ENCODE assay signal across 1 cellular context in the genomic region with DNA sequence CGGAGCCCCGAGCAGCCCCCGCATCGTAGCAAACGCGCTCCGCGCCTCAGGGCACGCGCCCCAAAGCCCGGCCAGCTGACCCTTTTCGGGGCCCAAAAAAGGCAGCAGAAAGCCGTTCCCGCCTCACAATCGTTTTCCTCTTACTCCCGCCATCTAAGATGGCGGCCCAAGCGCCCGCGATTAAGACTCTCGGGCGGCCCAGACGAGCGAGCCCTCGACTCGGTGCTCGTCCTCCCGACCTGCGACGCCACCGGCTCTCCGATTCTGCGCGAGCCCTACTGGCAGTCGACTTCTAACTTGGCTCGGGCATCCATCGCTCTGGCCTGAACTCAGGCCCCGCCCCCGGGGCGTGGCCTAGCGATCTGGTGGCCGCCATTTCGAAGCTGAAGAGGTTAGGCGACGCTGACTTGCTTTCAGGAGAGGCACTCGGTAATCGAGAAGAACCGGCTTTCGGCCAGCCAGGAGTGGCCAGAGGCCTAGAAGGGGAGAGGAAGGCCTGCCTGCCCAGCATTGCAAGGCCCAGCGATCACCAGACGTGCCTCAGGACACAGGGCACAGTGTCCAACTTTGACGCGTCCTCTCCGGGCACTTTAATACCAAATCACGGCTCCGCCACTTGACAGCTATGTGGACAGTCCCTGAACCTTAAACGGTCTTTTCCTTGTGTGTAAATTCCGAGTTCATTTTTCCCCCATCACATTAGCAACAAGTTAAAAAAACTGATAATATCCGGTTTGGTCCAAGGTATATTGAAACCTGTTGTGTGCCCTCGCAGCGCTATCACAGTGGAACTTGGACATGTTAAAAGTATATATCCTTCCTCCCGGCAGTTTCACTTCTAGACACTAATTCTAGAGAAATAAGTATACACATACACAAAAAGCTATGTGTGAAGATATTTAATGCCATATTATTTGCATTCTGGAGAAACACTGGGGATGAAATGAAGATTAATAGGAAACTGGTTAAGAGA.
TF ChIP-seq lines count a peak whose summit lies in the region.

Gene RAF1, minus strand, starts transcription at position 182 of the 973 bp plus-strand sequence. CDS start 45,396 bp downstream, outside the sequence.

TF ChIP-seq in HepG2, 621 proteins besides CTCF, POLR2A, EP300 and RAD21 (continued from another document and continues in another):
- TF ChIP-seq EZH2 (conservative IDR thresholded peaks at IDR 0.05; ENCODE audit: low read depth, low read length) = no peak
- no peak for TF ChIP-seq ATM (IDR thresholded peaks at IDR 0.05; ENCODE audit: borderline replicate concordance)
- no peak for TF ChIP-seq SATB2 (CRISPR knock-in tag; IDR thresholded peaks at IDR 0.05)
- TF ChIP-seq RNF2 (conservative IDR thresholded peaks at IDR 0.05; ENCODE audit: low read depth) = no peak
- no peak for TF ChIP-seq LRRFIP1 (CRISPR knock-in tag; conservative IDR thresholded peaks at IDR 0.05)
- TF ChIP-seq KLF11 (CRISPR knock-in tag; IDR thresholded peaks at IDR 0.05) = peak; percentile 86; the same call in 1 of the 2 replicates
- TF ChIP-seq ZNF207 (IDR thresholded peaks at IDR 0.05; ENCODE audit: borderline replicate concordance) = no peak
- no peak for TF ChIP-seq NR1H2 (CRISPR knock-in tag; IDR thresholded peaks at IDR 0.05; ENCODE audit: borderline replicate concordance, low read depth)
- TF ChIP-seq REPIN1 (CRISPR knock-in tag; IDR thresholded peaks at IDR 0.05; ENCODE audit: borderline replicate concordance, low read depth) = peak; percentile 91; the same call in 1 of the 2 replicates
- peak; percentile 98 for TF ChIP-seq KMT2B (CRISPR knock-in tag; IDR thresholded peaks at IDR 0.05)
- TF ChIP-seq ZBTB49 (CRISPR knock-in tag; IDR thresholded peaks at IDR 0.05; ENCODE audit: borderline replicate concordance) = no peak
- peak; percentile 52; the same call in 1 of the 2 replicates for TF ChIP-seq MTA1 (CRISPR knock-in tag; IDR thresholded peaks at IDR 0.05; ENCODE audit: borderline replicate concordance)
- no peak for TF ChIP-seq ZNF484 (CRISPR knock-in tag; IDR thresholded peaks at IDR 0.05; ENCODE audit: borderline replicate concordance, low read depth)
- TF ChIP-seq, protein P1, sequence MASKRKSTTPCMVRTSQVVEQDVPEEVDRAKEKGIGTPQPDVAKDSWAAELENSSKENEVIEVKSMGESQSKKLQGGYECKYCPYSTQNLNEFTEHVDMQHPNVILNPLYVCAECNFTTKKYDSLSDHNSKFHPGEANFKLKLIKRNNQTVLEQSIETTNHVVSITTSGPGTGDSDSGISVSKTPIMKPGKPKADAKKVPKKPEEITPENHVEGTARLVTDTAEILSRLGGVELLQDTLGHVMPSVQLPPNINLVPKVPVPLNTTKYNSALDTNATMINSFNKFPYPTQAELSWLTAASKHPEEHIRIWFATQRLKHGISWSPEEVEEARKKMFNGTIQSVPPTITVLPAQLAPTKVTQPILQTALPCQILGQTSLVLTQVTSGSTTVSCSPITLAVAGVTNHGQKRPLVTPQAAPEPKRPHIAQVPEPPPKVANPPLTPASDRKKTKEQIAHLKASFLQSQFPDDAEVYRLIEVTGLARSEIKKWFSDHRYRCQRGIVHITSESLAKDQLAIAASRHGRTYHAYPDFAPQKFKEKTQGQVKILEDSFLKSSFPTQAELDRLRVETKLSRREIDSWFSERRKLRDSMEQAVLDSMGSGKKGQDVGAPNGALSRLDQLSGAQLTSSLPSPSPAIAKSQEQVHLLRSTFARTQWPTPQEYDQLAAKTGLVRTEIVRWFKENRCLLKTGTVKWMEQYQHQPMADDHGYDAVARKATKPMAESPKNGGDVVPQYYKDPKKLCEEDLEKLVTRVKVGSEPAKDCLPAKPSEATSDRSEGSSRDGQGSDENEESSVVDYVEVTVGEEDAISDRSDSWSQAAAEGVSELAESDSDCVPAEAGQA (IDR thresholded peaks at IDR 0.05; ENCODE audit: low read depth) = peak; percentile 90
- TF ChIP-seq, protein P1 (CRISPR knock-in tag; IDR thresholded peaks at IDR 0.05; ENCODE audit: borderline replicate concordance) = no peak
- TF ChIP-seq MXD3 (CRISPR knock-in tag; IDR thresholded peaks at IDR 0.05) = peak; percentile 58; the same call in 1 of the 2 replicates
- no peak for TF ChIP-seq ONECUT2 (CRISPR knock-in tag; IDR thresholded peaks at IDR 0.05)
- TF ChIP-seq RFX3 (CRISPR knock-in tag; IDR thresholded peaks at IDR 0.05) = no peak
- TF ChIP-seq ZBTB34 (CRISPR knock-in tag; IDR thresholded peaks at IDR 0.05) = peak; percentile 61; the same call in 1 of the 2 replicates
- TF ChIP-seq GRHL1 (CRISPR knock-in tag; conservative IDR thresholded peaks at IDR 0.05) = no peak
- no peak for TF ChIP-seq ZFYVE20 (CRISPR knock-in tag; IDR thresholded peaks at IDR 0.05; ENCODE audit: borderline replicate concordance, low read depth)
- TF ChIP-seq DNMT1 (CRISPR knock-in tag; IDR thresholded peaks at IDR 0.05) = no peak; the same call in 1 of the 2 replicates
- no peak for TF ChIP-seq TBL1XR1 (IDR thresholded peaks at IDR 0.05; ENCODE audit: borderline replicate concordance, low read length, partially characterized antibody)
- TF ChIP-seq PBX3 (CRISPR knock-in tag; IDR thresholded peaks at IDR 0.05; ENCODE audit: borderline replicate concordance) = no peak
- TF ChIP-seq HNRNPLL (IDR thresholded peaks at IDR 0.05; ENCODE audit: low read depth, low read length, poor library complexity, severe bottlenecking) = peak; percentile 80
- TF ChIP-seq, protein P2, sequence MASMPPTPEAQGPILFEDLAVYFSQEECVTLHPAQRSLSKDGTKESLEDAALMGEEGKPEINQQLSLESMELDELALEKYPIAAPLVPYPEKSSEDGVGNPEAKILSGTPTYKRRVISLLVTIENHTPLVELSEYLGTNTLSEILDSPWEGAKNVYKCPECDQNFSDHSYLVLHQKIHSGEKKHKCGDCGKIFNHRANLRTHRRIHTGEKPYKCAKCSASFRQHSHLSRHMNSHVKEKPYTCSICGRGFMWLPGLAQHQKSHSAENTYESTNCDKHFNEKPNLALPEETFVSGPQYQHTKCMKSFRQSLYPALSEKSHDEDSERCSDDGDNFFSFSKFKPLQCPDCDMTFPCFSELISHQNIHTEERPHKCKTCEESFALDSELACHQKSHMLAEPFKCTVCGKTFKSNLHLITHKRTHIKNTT (CRISPR knock-in tag; IDR thresholded peaks at IDR 0.05) = no peak
- TF ChIP-seq PBX2 (CRISPR knock-in tag; IDR thresholded peaks at IDR 0.05) = no peak
- no peak for TF ChIP-seq RFX1 (IDR thresholded peaks at IDR 0.05)
- no peak for TF ChIP-seq TRIM22 (IDR thresholded peaks at IDR 0.05)
- TF ChIP-seq ZNF558 (CRISPR knock-in tag; IDR thresholded peaks at IDR 0.05; ENCODE audit: borderline replicate concordance) = peak; percentile 52; the same call in 1 of the 2 replicates
- 0 out of 2 replicates have a peak, but pooled peaks have one; percentile 55 for TF ChIP-seq MEF2D (CRISPR knock-in tag; IDR thresholded peaks at IDR 0.05)
- no peak for TF ChIP-seq KLF15 (CRISPR knock-in tag; IDR thresholded peaks at IDR 0.05; ENCODE audit: borderline replicate concordance)
